10 cellular contexts compared by ENCODE assay signal in genomic region chr7:116213361-116214155, GRCh38. TPM values are rescaled to one million over a fixed set of nuclear protein-coding genes. Genes with fewer than 3 reads are reported as not detected.
DNase-seq lines count a peak whose midpoint lies in the region; TF ChIP-seq lines count a peak whose summit lies in the region.
"Had no signal": no experiment of that assay in that cellular context is flagged by ENCODE, and none has a peak within 500 bp of the region (broad histone marks: within the 10 kb centered on the region; RNA-seq: fewer than 3 reads in every experiment).

No MANE protein-coding gene starts in this region.

- H3K27ac Mint-ChIP-seq in T-helper 2 cell treated with Interferon-gamma antibody and Interleukin-4, amounts not matched to agents 5 μg/mL and 100 μg/mL, for 36 hours: peak overlapping the region; percentile 24
- peak overlapping the region; percentile 97 for H3K27ac Mint-ChIP-seq in activated CD4-positive, alpha-beta memory T cell treated with anti-CD3 and anti-CD28 coated beads, Interleukin-2, amount 10 ng/mL, durations not matched to agents 7 days and 5 days

- no peak for DNase-seq in T-helper 2 cell treated with Interferon-gamma antibody and Interleukin-4, amounts not matched to agents 5 μg/mL and 100 μg/mL, for 36 hours (ENCODE audit: low spot score)
- DNase-seq in T-helper 2 cell (no peak), fibroblast of pulmonary artery (ENCODE audit: low read depth) (peak; percentile 79), stomach (no peak), SHP77 (lab: John Stamatoyannopoulos, UW) (no peak), midbrain (lab: John Stamatoyannopoulos, UW) (no peak)
- DNase-seq in activated CD4-positive, alpha-beta memory T cell treated with anti-CD3 and anti-CD28 coated beads, Interleukin-2, amount 10 ng/mL, durations not matched to agents 7 days and 5 days: no peak
- DNase-seq in stimulated activated CD4-positive, alpha-beta T cell treated with anti-CD3 and anti-CD28 coated beads, Interleukin-1b, Interleukin-23, amount 100 ng/mL, for 48 hours: no peak
- DNase-seq: NCI-H2171 treated with DMSO at 0.1 percent for 48 hours; stimulated activated CD4-positive, alpha-beta T cell treated with anti-CD3 and anti-CD28 coated beads, Interleukin-2, amount 100 ng/mL, for 24 hours had no signal

- H3K27me3 ChIP-seq in stomach: no peaks in the 10 kb centered on the region

- H3K9me3 Mint-ChIP-seq in T-helper 2 cell treated with Interferon-gamma antibody and Interleukin-4, amounts not matched to agents 5 μg/mL and 100 μg/mL, for 36 hours: no peaks in the 10 kb centered on the region
- no peaks in the 10 kb centered on the region for H3K9me3 Mint-ChIP-seq in activated CD4-positive, alpha-beta memory T cell treated with anti-CD3 and anti-CD28 coated beads, Interleukin-2, amount 10 ng/mL, durations not matched to agents 7 days and 5 days

- no peak for TF ChIP-seq POLR2A in stomach (IDR thresholded peaks at IDR 0.05)

- peak overlapping the region; percentile 96 for H3K4me3 Mint-ChIP-seq in T-helper 2 cell treated with Interferon-gamma antibody and Interleukin-4, amounts not matched to agents 5 μg/mL and 100 μg/mL, for 36 hours
- peak overlapping the region; percentile 91 for H3K4me3 Mint-ChIP-seq in activated CD4-positive, alpha-beta memory T cell treated with anti-CD3 and anti-CD28 coated beads, Interleukin-2, amount 10 ng/mL, durations not matched to agents 7 days and 5 days

- peak overlapping the region in 4 of 5 donors; percentile 95 to 97 (median 96) for H3K27ac ChIP-seq in stomach

- H3K27me3 Mint-ChIP-seq in T-helper 2 cell treated with Interferon-gamma antibody and Interleukin-4, amounts not matched to agents 5 μg/mL and 100 μg/mL, for 36 hours (ENCODE audit: low read depth): no peaks in the 10 kb centered on the region
- no peaks in the 10 kb centered on the region for H3K27me3 Mint-ChIP-seq in activated CD4-positive, alpha-beta memory T cell treated with anti-CD3 and anti-CD28 coated beads, Interleukin-2, amount 10 ng/mL, durations not matched to agents 7 days and 5 days

- CTCF ChIA-PET in activated CD4-positive, alpha-beta memory T cell treated with anti-CD3 and anti-CD28 coated beads, Interleukin-2, amount 10 ng/mL, durations not matched to agents 7 days and 5 days (lab: Charles Lee): interaction anchor here (1.7 to 6.1 kb wide), 2 partner anchors 22 to 313 kb away, joined by 5 to 43 read pairs; no protein-coding TSS in a partner anchor

- intact Hi-C loops in stomach (cut with DNase I; ENCODE audit: low total_unique reads): no loop called here

- POLR2A ChIA-PET in activated CD4-positive, alpha-beta memory T cell treated with anti-CD3 and anti-CD28 coated beads, Interleukin-2, amount 10 ng/mL, durations not matched to agents 7 days and 5 days (lab: Charles Lee): interaction anchor here (6.0 kb wide), 1 partner anchor 18 kb away, joined by 58 read pairs; no protein-coding TSS in a partner anchor

- no peak for TF ChIP-seq EP300 in stomach (IDR thresholded peaks at IDR 0.05)

- H3K9me3 ChIP-seq in stomach: no peaks in the 10 kb centered on the region

- peaks cover 34% of the 10 kb centered on the region for H3K36me3 Mint-ChIP-seq in T-helper 2 cell treated with Interferon-gamma antibody and Interleukin-4, amounts not matched to agents 5 μg/mL and 100 μg/mL, for 36 hours (ENCODE audit: low read depth)
- peaks cover 41% of the 10 kb centered on the region for H3K36me3 Mint-ChIP-seq in activated CD4-positive, alpha-beta memory T cell treated with anti-CD3 and anti-CD28 coated beads, Interleukin-2, amount 10 ng/mL, durations not matched to agents 7 days and 5 days (ENCODE audit: low read depth)

- 51 to 68% (median 55%) methylated on average over 4 of the region's 4 CpGs for WGBS in stomach, 5 donors

- no peaks in the 10 kb centered on the region for H3K36me3 ChIP-seq in stomach

- peaks cover 59% of the 10 kb centered on the region for H3K4me1 Mint-ChIP-seq in T-helper 2 cell treated with Interferon-gamma antibody and Interleukin-4, amounts not matched to agents 5 μg/mL and 100 μg/mL, for 36 hours (ENCODE audit: low read depth)
- H3K4me1 Mint-ChIP-seq in activated CD4-positive, alpha-beta memory T cell treated with anti-CD3 and anti-CD28 coated beads, Interleukin-2, amount 10 ng/mL, durations not matched to agents 7 days and 5 days: peaks cover 69% of the 10 kb centered on the region

- H3K4me3 ChIP-seq in fibroblast of pulmonary artery (replicated peaks; ENCODE audit: low read depth, low read length) (peak overlapping the region; percentile 24), stomach (peak overlapping the region in 2 of 4 donors; percentile 61 to 82)

- TF ChIP-seq CTCF in fibroblast of pulmonary artery (IDR thresholded peaks at IDR 0.05; ENCODE audit: low read length, missing control alignments) (no peak), stomach (IDR thresholded peaks at IDR 0.05) (no peak)

- H3K4me1 ChIP-seq in stomach: peaks cover 27 to 69% (median 60%) of the 10 kb centered on the region in 4 donors

RNA-seq across cellular contexts. Expression of gene TES, which starts 3.2 kb away (rescaled TPM):
- total RNA-seq in activated CD4-positive, alpha-beta memory T cell treated with anti-CD3 and anti-CD28 coated beads, Interleukin-2, amount 10 ng/mL, durations not matched to agents 7 days and 5 days: 100 to 1,000 TPM; 134 to 140 TPM
- 100 to 1,000 TPM in 4 of 5 donors, 10 to 100 TPM in 1; 78.8 to 191 (median 155) TPM for total RNA-seq in stomach
- 10 to 100 TPM; 46.0 to 98.5 (median 52.3) TPM for polyA plus RNA-seq in stomach
